22 cellular contexts compared by ENCODE assay signal in the genomic region with DNA sequence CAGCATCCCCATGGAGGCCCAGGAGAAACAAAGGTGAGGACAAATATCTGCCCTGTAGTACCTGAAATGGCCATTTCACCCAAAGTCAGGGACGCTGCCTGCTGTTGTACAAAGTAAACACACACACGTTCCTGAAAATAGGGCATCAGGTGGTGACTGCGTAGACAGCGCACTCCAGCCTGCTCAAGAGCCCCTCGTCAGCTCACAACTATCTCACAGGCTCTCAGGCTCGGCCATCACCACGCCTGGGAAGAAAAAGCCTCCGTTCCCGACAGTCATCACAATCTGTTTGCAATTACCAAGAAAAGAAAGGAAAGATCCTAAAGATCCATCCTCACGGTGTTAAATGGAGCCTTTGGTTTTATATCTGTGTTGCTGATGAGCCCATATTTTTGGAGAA.
A peak's percentile ranks its signal among the peaks of the same experiment; 100 is the strongest.
DNase-seq lines count a peak whose midpoint lies in the region; ATAC-seq and TF ChIP-seq lines count a peak whose summit lies in the region.
"Had no signal": no experiment of that assay in that cellular context is flagged by ENCODE, and none has a peak within 500 bp of the region (broad histone marks: within the 10 kb centered on the region; RNA-seq: fewer than 3 reads in every experiment).

No MANE protein-coding gene starts in this region.

- H3K4me2 ChIP-seq in GM23338 = no peak overlapping the region
- H3K4me2 ChIP-seq in mesendoderm (ENCODE audit: low read length) = no peak overlapping the region
- H3K4me2 ChIP-seq: KMS-11 had no signal

- no peak overlapping the region for H3K27ac Mint-ChIP-seq in GM23338
- H3K27ac Mint-ChIP-seq in activated CD8-positive, alpha-beta T cell treated with anti-CD3 and anti-CD28 coated beads for 36 hours = no peak overlapping the region
- H3K27ac Mint-ChIP-seq: activated T-cell treated with anti-CD3 and anti-CD28 coated beads, Interleukin-2, amount 50 U/mL, for 24 hours; CD4-positive, alpha-beta T cell had no signal

- H3K27me3 Mint-ChIP-seq in GM23338 (ENCODE audit: insufficient read depth, low read depth, poor library complexity) = peaks cover under 1% of the 10 kb centered on the region
- peaks cover 4% of the 10 kb centered on the region for H3K27me3 Mint-ChIP-seq in activated CD8-positive, alpha-beta T cell treated with anti-CD3 and anti-CD28 coated beads for 36 hours

- H3K9me3 Mint-ChIP-seq in GM23338 = no peaks in the 10 kb centered on the region
- H3K9me3 Mint-ChIP-seq in activated CD8-positive, alpha-beta T cell treated with anti-CD3 and anti-CD28 coated beads for 36 hours = no peaks in the 10 kb centered on the region
- H3K9me3 Mint-ChIP-seq: activated T-cell treated with anti-CD3 and anti-CD28 coated beads, Interleukin-2, amount 50 U/mL, for 24 hours; CD4-positive, alpha-beta T cell had no signal

- no CpG with 5 or more reads among the region's 10 CpGs for WGBS in mesendoderm (ENCODE audit: extremely low coverage, insufficient coverage, low lambda C conversion rate)
- WGBS in thyroid gland, 2 donors = 37 to 50% methylated on average over 10 of the region's 10 CpGs

- no peak overlapping the region for H2AK5ac ChIP-seq in mesendoderm (ENCODE audit: low read length)

- H3K4me3 Mint-ChIP-seq in GM23338 = no peak overlapping the region
- no peak overlapping the region for H3K4me3 Mint-ChIP-seq in activated CD8-positive, alpha-beta T cell treated with anti-CD3 and anti-CD28 coated beads for 36 hours
- H3K4me3 Mint-ChIP-seq: activated T-cell treated with anti-CD3 and anti-CD28 coated beads, Interleukin-2, amount 50 U/mL, for 24 hours; CD4-positive, alpha-beta T cell had no signal

- H3K9me2 ChIP-seq in GM23338 (ENCODE audit: insufficient read depth) = no peaks in the 10 kb centered on the region

- no peaks in the 10 kb centered on the region for H3K79me1 ChIP-seq in mesendoderm (ENCODE audit: low read length)

- ATAC-seq in GM23338 (no peak), GM21619 (IDR thresholded peaks at IDR 0.05; ENCODE audit: unreplicated experiment) (no peak)
- no peak for ATAC-seq in activated CD8-positive, alpha-beta T cell treated with anti-CD3 and anti-CD28 coated beads for 36 hours
- ATAC-seq: activated CD4-positive, CD25-positive, alpha-beta regulatory T cell treated with anti-CD3 and anti-CD28 coated beads, Interleukin-2, amount 50 U/mL, for 24 hours had no signal

- H3K4me1 ChIP-seq in GM23338 (ENCODE audit: insufficient read depth) = peaks cover 20% of the 10 kb centered on the region
- H3K4me1 ChIP-seq in adipocyte (ENCODE audit: control insufficient read depth, insufficient read depth, low read length) = peaks cover 18% of the 10 kb centered on the region
- H3K4me1 ChIP-seq in mesendoderm (ENCODE audit: control insufficient read depth, low read depth, low read length) = no peaks in the 10 kb centered on the region
- H3K4me1 ChIP-seq in thyroid gland = peaks cover 0 to 10% of the 10 kb centered on the region in 2 donors

- no peak overlapping the region for H4K8ac ChIP-seq in mesendoderm (ENCODE audit: low read depth, low read length)

- TF ChIP-seq POLR2A in thyroid gland (IDR thresholded peaks at IDR 0.05) = no peak

- peak overlapping the region; percentile 80 for H3K23ac ChIP-seq in mesendoderm (ENCODE audit: low read length)

- no peaks in the 10 kb centered on the region for H3K36me3 ChIP-seq in GM23338 (ENCODE audit: insufficient read depth)
- no peaks in the 10 kb centered on the region for H3K36me3 ChIP-seq in adipocyte (ENCODE audit: control insufficient read depth, insufficient read depth, low read length, severe bottlenecking)
- no peaks in the 10 kb centered on the region for H3K36me3 ChIP-seq in mesendoderm (ENCODE audit: control insufficient read depth, insufficient read depth, low read length)
- H3K36me3 ChIP-seq in thyroid gland = no peaks in the 10 kb centered on the region
- H3K36me3 ChIP-seq: Peyer's patch had no signal

- H2BK5ac ChIP-seq in mesendoderm (ENCODE audit: low read length) = no peak overlapping the region

- H3K9me3 ChIP-seq in adipocyte (ENCODE audit: control insufficient read depth, low read length) = no peaks in the 10 kb centered on the region
- H3K9me3 ChIP-seq in thyroid gland = no peaks in the 10 kb centered on the region
- H3K9me3 ChIP-seq: Peyer's patch had no signal

- H3K27ac ChIP-seq in GM23338 (ENCODE audit: low read depth) (no peak overlapping the region), mesendoderm (ENCODE audit: low read depth, low read length) (no peak overlapping the region), thyroid gland (no peak overlapping the region)
- H3K27ac ChIP-seq: KMS-11 had no signal

- no peak overlapping the region for H3K4me3 ChIP-seq in GM23338
- H3K4me3 ChIP-seq in adipocyte (ENCODE audit: low read length) = no peak overlapping the region
- no peak overlapping the region for H3K4me3 ChIP-seq in mesendoderm (ENCODE audit: low read length)
- H3K4me3 ChIP-seq in thyroid gland (replicated peaks in 1 of 3) = no peak overlapping the region

- H3K79me2 ChIP-seq in GM23338 (replicated peaks; ENCODE audit: insufficient read depth) (no peaks in the 10 kb centered on the region), mesendoderm (ENCODE audit: control insufficient read depth, insufficient read depth, low read length) (no peaks in the 10 kb centered on the region)

- no peak overlapping the region for H3K4ac ChIP-seq in mesendoderm (ENCODE audit: low read depth, low read length)

- POLR2A ChIA-PET in activated CD8-positive, alpha-beta T cell treated with anti-CD3 and anti-CD28 coated beads for 36 hours (lab: Charles Lee) = no interaction called here

- H3K9ac ChIP-seq in adipocyte (ENCODE audit: low read length) (peak overlapping the region; percentile 87), mesendoderm (ENCODE audit: low read length) (no peak overlapping the region)
- H3K9ac ChIP-seq: KMS-11 had no signal

- no peak overlapping the region for H4K5ac ChIP-seq in mesendoderm (ENCODE audit: low read length)

- H3K4me1 Mint-ChIP-seq in GM23338 = peaks cover 27% of the 10 kb centered on the region
- no peaks in the 10 kb centered on the region for H3K4me1 Mint-ChIP-seq in activated CD8-positive, alpha-beta T cell treated with anti-CD3 and anti-CD28 coated beads for 36 hours (ENCODE audit: low read depth)

- H2AFZ ChIP-seq in GM23338 = peak overlapping the region; percentile 74

- H3K27me3 ChIP-seq in GM23338 (ENCODE audit: insufficient read depth) (no peaks in the 10 kb centered on the region), adipocyte (replicated peaks; ENCODE audit: control insufficient read depth, insufficient read depth, low read length) (no peaks in the 10 kb centered on the region), mesendoderm (ENCODE audit: insufficient read depth, low read length, poor library complexity) (no peaks in the 10 kb centered on the region), thyroid gland (no peaks in the 10 kb centered on the region)
- H3K27me3 ChIP-seq: Peyer's patch had no signal

- no peak overlapping the region for H2BK120ac ChIP-seq in mesendoderm (ENCODE audit: low read depth, low read length)

- CTCF ChIA-PET in activated CD8-positive, alpha-beta T cell treated with anti-CD3 and anti-CD28 coated beads for 36 hours (lab: Charles Lee) = no interaction called here

- no peaks in the 10 kb centered on the region for H3F3A ChIP-seq in GM23338 (replicated peaks; ENCODE audit: low read depth)

- H3K56ac ChIP-seq in mesendoderm (ENCODE audit: low read length) = no peak overlapping the region

- TF ChIP-seq CTCF in GM23338 (conservative IDR thresholded peaks at IDR 0.05; ENCODE audit: low read depth in 2 of 2) (no peak), thyroid gland (IDR thresholded peaks at IDR 0.05) (no peak)
- no peak for TF ChIP-seq CTCF in activated CD8-positive, alpha-beta T cell treated with anti-CD3 and anti-CD28 coated beads for 36 hours (IDR thresholded peaks at IDR 0.05)

- H3K36me3 Mint-ChIP-seq in GM23338 (ENCODE audit: low read depth) = no peaks in the 10 kb centered on the region
- H3K36me3 Mint-ChIP-seq in activated CD8-positive, alpha-beta T cell treated with anti-CD3 and anti-CD28 coated beads for 36 hours (ENCODE audit: low read depth) = no peaks in the 10 kb centered on the region

- intact Hi-C loops in thyroid gland (cut with DNase I) = no loop called here
- intact Hi-C loops in activated CD8-positive, alpha-beta T cell treated with anti-CD3 and anti-CD28 coated beads for 36 hours (cut with micrococcal nuclease) = no loop called here

- no peak overlapping the region for H2BK15ac ChIP-seq in mesendoderm (replicated peaks; ENCODE audit: low read depth)

- DNase-seq in GM23338 (ENCODE audit: low spot score) (no peak), adipocyte (ENCODE audit: low read depth) (no peak), mesendoderm (no peak), thyroid gland (peak; percentile 13 to 26), COR-L47 (lab: John Stamatoyannopoulos, UW) (no peak), D341Med (ENCODE audit: low spot score) (no peak)
- DNase-seq in activated CD8-positive, alpha-beta T cell treated with anti-CD3 and anti-CD28 coated beads for 36 hours = no peak
- DNase-seq: activated naive CD4-positive, alpha-beta T cell; activated T-cell treated with anti-CD3 and anti-CD28 coated beads, Interleukin-2, amount 50 U/mL, for 24 hours; amniotic stem cell; CD4-positive, alpha-beta T cell; DND-41; hippocampal formation; left ventricle myocardium superior; NCI-H187; NCI-H446; Peyer's patch; stimulated activated CD4-positive, alpha-beta T cell treated with anti-CD3 and anti-CD28 coated beads, Interleukin-4, amount 100 ng/mL, for 1 hour; stimulated activated naive CD4-positive, alpha-beta T cell had no signal

- H3K18ac ChIP-seq in mesendoderm (ENCODE audit: low read length) = no peak overlapping the region

- H4K20me1 ChIP-seq in GM23338 (replicated peaks; ENCODE audit: insufficient read depth) = no peaks in the 10 kb centered on the region

TF ChIP-seq in GM23338, 12 proteins besides CTCF, POLR2A, EP300 and RAD21 (continues in another document):
- TF ChIP-seq ZNF114 (CRISPR knock-in tag; IDR thresholded peaks at IDR 0.05) = no peak
- TF ChIP-seq STAT1 (IDR thresholded peaks at IDR 0.05; ENCODE audit: unreplicated experiment) = no peak
- no peak for TF ChIP-seq NANOG (IDR thresholded peaks at IDR 0.05; ENCODE audit: borderline replicate concordance)
- TF ChIP-seq CREB1 (CRISPR knock-in tag; IDR thresholded peaks at IDR 0.05; ENCODE audit: low read depth) = no peak
- TF ChIP-seq, protein P1, sequence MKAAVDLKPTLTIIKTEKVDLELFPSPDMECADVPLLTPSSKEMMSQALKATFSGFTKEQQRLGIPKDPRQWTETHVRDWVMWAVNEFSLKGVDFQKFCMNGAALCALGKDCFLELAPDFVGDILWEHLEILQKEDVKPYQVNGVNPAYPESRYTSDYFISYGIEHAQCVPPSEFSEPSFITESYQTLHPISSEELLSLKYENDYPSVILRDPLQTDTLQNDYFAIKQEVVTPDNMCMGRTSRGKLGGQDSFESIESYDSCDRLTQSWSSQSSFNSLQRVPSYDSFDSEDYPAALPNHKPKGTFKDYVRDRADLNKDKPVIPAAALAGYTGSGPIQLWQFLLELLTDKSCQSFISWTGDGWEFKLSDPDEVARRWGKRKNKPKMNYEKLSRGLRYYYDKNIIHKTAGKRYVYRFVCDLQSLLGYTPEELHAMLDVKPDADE (IDR thresholded peaks at IDR 0.05) = no peak

Comparison
In these comparisons a context has a peak if more than half of its experiments do, and no peak if none do; other contexts are left out.
1. DNase-seq: peak in thyroid gland (2 of 2); none in GM23338 (single experiment), adipocyte (single experiment), mesendoderm (single experiment), activated CD8-positive, alpha-beta T cell treated with anti-CD3 and anti-CD28 coated beads for 36 hours (single experiment), COR-L47 (single experiment) and D341Med (single experiment).